In the genomic region with DNA sequence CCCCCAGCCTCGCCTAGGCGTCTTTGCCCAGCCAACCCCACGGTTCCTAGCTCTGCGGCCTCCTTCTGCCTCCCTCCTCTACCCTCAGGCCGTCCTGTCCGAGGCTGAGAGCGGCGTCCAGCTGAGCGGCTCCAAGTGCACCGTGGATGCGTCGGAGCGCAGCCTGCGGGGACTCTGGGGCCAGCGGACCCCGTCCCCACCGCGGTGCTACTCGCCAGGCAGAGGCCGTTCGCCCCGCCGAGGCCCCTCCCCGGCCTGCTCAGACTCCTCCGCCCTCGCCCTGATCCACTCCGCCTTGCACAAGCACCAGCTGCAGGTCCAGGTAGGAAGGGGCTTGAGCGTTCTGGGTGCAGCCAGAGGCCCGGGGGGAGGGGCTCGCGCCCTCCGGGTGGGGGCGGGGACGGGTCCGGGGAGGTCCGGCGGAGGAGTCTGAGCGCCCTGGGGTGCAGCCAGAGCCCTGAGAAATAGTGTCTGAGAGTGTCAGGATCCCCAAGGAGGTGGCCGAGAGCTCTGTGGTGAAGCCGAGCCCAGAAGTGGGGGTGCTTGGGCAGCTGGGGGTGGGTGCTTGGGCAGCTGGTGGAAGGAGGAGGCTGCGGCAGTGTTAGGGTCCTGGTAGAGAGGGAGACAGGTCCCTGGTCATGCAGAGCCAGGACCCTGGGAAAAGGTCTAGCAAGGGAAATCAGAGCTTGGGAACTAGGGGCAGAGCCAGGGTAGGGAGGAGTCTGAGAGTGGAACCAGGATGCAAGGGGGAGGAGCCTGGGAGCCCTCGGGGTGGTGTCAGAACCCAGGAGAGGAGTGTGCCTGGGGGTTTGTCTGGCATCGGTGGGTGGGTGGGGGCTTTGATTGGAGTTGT, we compare ENCODE assay signal across 8 cellular contexts. TPM values are rescaled to one million over a fixed set of nuclear protein-coding genes. Genes with fewer than 3 reads are reported as not detected.
DNase-seq lines count a peak whose midpoint lies in the region; ATAC-seq, FAIRE-seq and TF ChIP-seq lines count a peak whose summit lies in the region.

No MANE protein-coding gene starts in this region.

- H3K36me3 ChIP-seq in A673 (ENCODE audit: insufficient read depth, low read length, poor library complexity, severe bottlenecking), result no peaks in the 10 kb centered on the region
- no peaks in the 10 kb centered on the region for H3K36me3 ChIP-seq in HUES6 (ENCODE audit: control insufficient read depth, insufficient read depth, low read length)
- H3K36me3 ChIP-seq in endothelial cell of umbilical vein (ENCODE audit: control insufficient read depth in 2 of 2, extremely low read depth in 1 of 2, insufficient read depth in 2 of 2, low read length in 2 of 2), result no peaks in the 10 kb centered on the region
- H3K36me3 ChIP-seq in Caco-2 (ENCODE audit: control insufficient read depth, insufficient read depth, low read length), result no peaks in the 10 kb centered on the region

- dilution Hi-C loops in endothelial cell of umbilical vein (cut with MboI; ENCODE audit: extremely low pct_ligation_motif_present, low sequenced_read_pairs), result no loop called here

- FAIRE-seq in endothelial cell of umbilical vein (lab: Jason Lieb, UNC), result no peak

- H3K9me1 ChIP-seq in endothelial cell of umbilical vein (replicated peaks; ENCODE audit: control insufficient read depth, extremely low read depth, insufficient read depth, low read length), result no peaks in the 10 kb centered on the region

- H3K4me1 ChIP-seq in A673 (ENCODE audit: insufficient read depth, low read length, poor library complexity, severe bottlenecking) (peaks cover 9% of the 10 kb centered on the region), HUES6 (ENCODE audit: control insufficient read depth, insufficient read depth, low read length) (peaks cover 7% of the 10 kb centered on the region), endothelial cell of umbilical vein (ENCODE audit: control insufficient read depth, extremely low read depth, insufficient read depth, low read length) (no peaks in the 10 kb centered on the region), Caco-2 (no peaks in the 10 kb centered on the region)

- TF ChIP-seq POLR2A in endothelial cell of umbilical vein (IDR thresholded peaks at IDR 0.05; ENCODE audit: low read depth, low read length), result no peak

- H3K27ac ChIP-seq in A673 (ENCODE audit: low read depth, low read length, poor library complexity, severe bottlenecking) (no peak overlapping the region), HUES6 (ENCODE audit: low read depth, low read length) (no peak overlapping the region), endothelial cell of umbilical vein (ENCODE audit: insufficient read depth, low read depth, low read length) (no peak overlapping the region)

- H3K27me3 Mint-ChIP-seq in mesothelial cell of epicardium (ENCODE audit: low read depth) (peaks cover 5% of the 10 kb centered on the region), Caco-2 (ENCODE audit: insufficient read depth, unreplicated experiment) (no peaks in the 10 kb centered on the region)

- no peak for TF ChIP-seq CTCF in A673 (conservative IDR thresholded peaks at IDR 0.05; ENCODE audit: low read depth, low read length)
- no peak for TF ChIP-seq CTCF in endothelial cell of umbilical vein (IDR thresholded peaks at IDR 0.05; ENCODE audit: extremely low read depth in 1 of 2, insufficient read depth in 1 of 2, low read depth in 1 of 2, low read length in 2 of 2)
- no peak for TF ChIP-seq CTCF in mesothelial cell of epicardium (IDR thresholded peaks at IDR 0.05; ENCODE audit: unreplicated experiment)
- TF ChIP-seq CTCF in Caco-2 (IDR thresholded peaks at IDR 0.05; ENCODE audit: insufficient read depth in 1 of 2, low read depth in 1 of 2, low read length in 1 of 2, severe bottlenecking in 1 of 2, unreplicated experiment in 1 of 2), result no peak

- no peaks in the 10 kb centered on the region for H3K9me3 ChIP-seq in A673 (ENCODE audit: low read depth, low read length, poor library complexity, severe bottlenecking)
- H3K9me3 ChIP-seq in HUES6 (ENCODE audit: control insufficient read depth, insufficient read depth, low read depth, low read length), result no peaks in the 10 kb centered on the region
- H3K9me3 ChIP-seq in endothelial cell of umbilical vein (replicated peaks; ENCODE audit: control insufficient read depth, insufficient read depth, low read length), result no peaks in the 10 kb centered on the region
- no peaks in the 10 kb centered on the region for H3K9me3 ChIP-seq in Caco-2

- POLR2A ChIA-PET in A673 (lab: Charles Lee; ENCODE audit: low non-redundant PET), result interaction anchor here (0.6 to 0.7 kb wide), 2 partner anchors 224 to 922 kb away, joined by 4 to 5 read pairs; no protein-coding TSS in a partner anchor
- POLR2A ChIA-PET in endothelial cell of umbilical vein (lab: Charles Lee), result no interaction called here
- POLR2A ChIA-PET in Caco-2 (lab: Charles Lee), result no interaction called here

- H2AFZ ChIP-seq in endothelial cell of umbilical vein (ENCODE audit: low read depth, low read length), result peak overlapping the region; percentile 77

- ATAC-seq in GM18861 (IDR thresholded peaks at IDR 0.05; ENCODE audit: unreplicated experiment) (no peak), HG02798 (IDR thresholded peaks at IDR 0.05; ENCODE audit: poor library complexity, unreplicated experiment) (no peak)

- H3K27ac Mint-ChIP-seq in mesothelial cell of epicardium (peak overlapping the region; percentile 56), Caco-2 (ENCODE audit: unreplicated experiment) (no peak overlapping the region)

- H3K36me3 Mint-ChIP-seq in mesothelial cell of epicardium (no peaks in the 10 kb centered on the region), Caco-2 (ENCODE audit: insufficient read depth, unreplicated experiment) (no peaks in the 10 kb centered on the region)

- no peak overlapping the region for H3K4me2 ChIP-seq in endothelial cell of umbilical vein (ENCODE audit: insufficient read depth, low read length)

- peaks cover 2% of the 10 kb centered on the region for H3K79me2 ChIP-seq in endothelial cell of umbilical vein (ENCODE audit: control insufficient read depth, insufficient read depth, low read length)

- intact Hi-C loops in A673 (cut with micrococcal nuclease; ENCODE audit: unreplicated experiment) (no loop called here), endothelial cell of umbilical vein (cut with micrococcal nuclease) (no loop called here), Caco-2 (cut with micrococcal nuclease; ENCODE audit: unreplicated experiment) (no loop called here)

- H3K4me3 Mint-ChIP-seq in mesothelial cell of epicardium, result peak overlapping the region; percentile 71
- H3K4me3 Mint-ChIP-seq in Caco-2 (ENCODE audit: unreplicated experiment), result no peak overlapping the region

- H3K4me1 Mint-ChIP-seq in mesothelial cell of epicardium, result peaks cover 14% of the 10 kb centered on the region
- no peaks in the 10 kb centered on the region for H3K4me1 Mint-ChIP-seq in Caco-2 (ENCODE audit: low read depth, unreplicated experiment)

- H3K9me3 Mint-ChIP-seq in mesothelial cell of epicardium (no peaks in the 10 kb centered on the region), Caco-2 (ENCODE audit: unreplicated experiment) (no peaks in the 10 kb centered on the region)

- CTCF ChIA-PET in A673 (lab: Charles Lee), result no interaction called here
- CTCF ChIA-PET in endothelial cell of umbilical vein (lab: Charles Lee), result interaction anchor here (1.2 kb wide), 1 partner anchor 66 kb away, joined by 3 read pairs; no protein-coding TSS in a partner anchor
- CTCF ChIA-PET in Caco-2 (lab: Charles Lee), result interaction anchor here (0.6 kb wide), 1 partner anchor 211 kb away, joined by 5 read pairs; no protein-coding TSS in a partner anchor

- H3K9ac ChIP-seq in HUES6 (ENCODE audit: low read length) (no peak overlapping the region), endothelial cell of umbilical vein (replicated peaks; ENCODE audit: extremely low read depth, insufficient read depth, low read length) (no peak overlapping the region)

- DNase-seq in A673 (ENCODE audit: low spot score) (peak; percentile 25), endothelial cell of umbilical vein (ENCODE audit: low read depth, low spot score) (no peak), mesothelial cell of epicardium (ENCODE audit: low spot score in 2 of 2, unreplicated experiment in 2 of 2) (no peak), kidney tubule cell (ENCODE audit: low spot score) (no peak), Caco-2 (no peak)

- no peaks in the 10 kb centered on the region for H4K20me1 ChIP-seq in endothelial cell of umbilical vein (replicated peaks; ENCODE audit: control insufficient read depth, extremely low read depth, insufficient read depth, low read length)

- H3K4me3 ChIP-seq in A673 (ENCODE audit: low read depth, low read length, poor library complexity, severe bottlenecking), result peak overlapping the region; percentile 40
- peak overlapping the region; percentile 48 for H3K4me3 ChIP-seq in HUES6 (ENCODE audit: low read depth, low read length)
- peak overlapping the region in 2 of 3 experiments; percentile 10 to 14 for H3K4me3 ChIP-seq in endothelial cell of umbilical vein (replicated peaks in 1 of 3; ENCODE audit: insufficient read depth in 1 of 3, low read depth in 1 of 3, low read length in 3 of 3)
- H3K4me3 ChIP-seq in Caco-2 (ENCODE audit: low read depth, low read length), result no peak overlapping the region

- no TSS peak for BruUV-seq in A673 (replicated peaks; lab: Mats Ljungman, UMichigan)
- BruUV-seq in endothelial cell of umbilical vein (replicated peaks; lab: Mats Ljungman, UMichigan), result no TSS peak
- no TSS peak for BruUV-seq in Caco-2 (replicated peaks; lab: Mats Ljungman, UMichigan)

- H3K27me3 ChIP-seq in A673 (replicated peaks; ENCODE audit: insufficient read depth, low read depth, low read length, poor library complexity) (no peaks in the 10 kb centered on the region), HUES6 (ENCODE audit: control insufficient read depth, insufficient read depth, low read length) (peaks cover 41% of the 10 kb centered on the region), endothelial cell of umbilical vein (ENCODE audit: control insufficient read depth in 2 of 2, insufficient read depth in 2 of 2, low read length in 2 of 2) (peaks cover 7 to 8% of the 10 kb centered on the region in 2 experiments), Caco-2 (replicated peaks; ENCODE audit: control insufficient read depth, insufficient read depth, low read length) (no peaks in the 10 kb centered on the region)

TF ChIP-seq in endothelial cell of umbilical vein, 7 proteins besides CTCF, POLR2A, EP300 and RAD21 (continues in another document):
- TF ChIP-seq EZH2 (IDR thresholded peaks at IDR 0.05; ENCODE audit: borderline replicate concordance, low read depth, low read length, severe bottlenecking), result peak; percentile 33

RNA-seq across cellular contexts. Expression of a gene that starts 3.2 kb away (rescaled TPM):
- total RNA-seq in A673 (2021) (12.9 and 15.3 TPM in 2 replicates), endothelial cell of umbilical vein (6.0 and 6.5 TPM in 2 replicates), mesothelial cell of epicardium (17.3 to 18.6 TPM (median 17.5 TPM) in 3 replicates), Caco-2 (2022) (14.3 and 14.9 TPM in 2 replicates)
- polyA plus RNA-seq in endothelial cell of umbilical vein, result 2.7 and 3.3 TPM in 2 replicates
- 2.7 and 2.8 TPM in 2 replicates for polyA plus RNA-seq in endothelial cell of umbilical vein (2011; cell fraction: cytosol; rRNA removed)
- polyA plus RNA-seq in endothelial cell of umbilical vein (2011; cell fraction: nucleus; rRNA removed), result 8.4 and 8.8 TPM in 2 replicates
- 3.6 and 4.0 TPM in 2 replicates for polyA plus RNA-seq in endothelial cell of umbilical vein (2012)
- polyA minus RNA-seq in endothelial cell of umbilical vein, result 7.4 and 8.5 TPM in 2 replicates
- not detected for polyA minus RNA-seq in endothelial cell of umbilical vein (2011; cell fraction: cytosol; rRNA and poly(A)+ RNA removed)
- polyA minus RNA-seq in endothelial cell of umbilical vein (2011; cell fraction: nucleus; rRNA and poly(A)+ RNA removed), result 3.1 and 4.6 TPM in 2 replicates
